Comparison of ENCODE assay signal across 10 cellular contexts in genomic region chr2:54556659-54557121, GRCh38.
DNase-seq lines count a peak whose midpoint lies in the region; ATAC-seq, FAIRE-seq and TF ChIP-seq lines count a peak whose summit lies in the region.
"Had no signal": no experiment of that assay in that cellular context is flagged by ENCODE, and none has a peak within 500 bp of the region (broad histone marks: within the 10 kb centered on the region; RNA-seq: fewer than 3 reads in every experiment).

No MANE protein-coding gene starts in this region.

- no peaks in the 10 kb centered on the region for H3K27me3 Mint-ChIP-seq in neural crest cell (ENCODE audit: low read depth)

- no peak for ATAC-seq in GM19035 (IDR thresholded peaks at IDR 0.05; ENCODE audit: unreplicated experiment)

- no peaks in the 10 kb centered on the region for H3K9me3 Mint-ChIP-seq in neural crest cell

- CTCF ChIA-PET in endothelial cell of umbilical vein (lab: Charles Lee): interaction anchor here (1.6 to 4.2 kb wide), 2 partner anchors 58 to 83 kb away, joined by 4 to 23 read pairs; no protein-coding TSS in a partner anchor

- dilution Hi-C loops in endothelial cell of umbilical vein (cut with MboI; ENCODE audit: extremely low pct_ligation_motif_present, low sequenced_read_pairs): no loop called here

- H3K27me3 ChIP-seq in BLaER1 treated with 17β-estradiol and CSF1 and Interleukin-3, amounts not matched to agents 10 nM and 100 nM: no peaks in the 10 kb centered on the region
- H3K27me3 ChIP-seq in endothelial cell of umbilical vein (ENCODE audit: control insufficient read depth in 2 of 2, insufficient read depth in 2 of 2, low read length in 2 of 2): no peaks in the 10 kb centered on the region

- intact Hi-C loops in endothelial cell of umbilical vein (cut with micrococcal nuclease): loop anchor here (5.0 kb wide), 1 partner anchor 84 kb away; no protein-coding TSS in a partner anchor

- H3K36me3 Mint-ChIP-seq in neural crest cell (ENCODE audit: low read depth): no peaks in the 10 kb centered on the region

- no peaks in the 10 kb centered on the region for H3K9me3 ChIP-seq in BLaER1 treated with 17β-estradiol and CSF1 and Interleukin-3, amounts not matched to agents 10 nM and 100 nM (replicated peaks in 1 of 11)
- no peaks in the 10 kb centered on the region for H3K9me3 ChIP-seq in endothelial cell of umbilical vein (replicated peaks; ENCODE audit: control insufficient read depth, insufficient read depth, low read length)

- DNase-seq in NCI-H226: peak; percentile 87
- DNase-seq in endothelial cell of umbilical vein (ENCODE audit: low read depth, low spot score): no peak
- no peak for DNase-seq in neural crest cell (ENCODE audit: low read depth, low spot score)
- no peak for DNase-seq in RKO (ENCODE audit: low spot score)
- DNase-seq in dermis blood vessel endothelial cell: no peak
- no peak for DNase-seq in T-helper 9 cell

- peaks cover 30 to 49% (median 43%) of the 10 kb centered on the region in 10 experiments for H3K4me1 ChIP-seq in BLaER1 treated with 17β-estradiol and CSF1 and Interleukin-3, amounts not matched to agents 10 nM and 100 nM
- peaks cover 36% of the 10 kb centered on the region for H3K4me1 ChIP-seq in endothelial cell of umbilical vein (ENCODE audit: control insufficient read depth, extremely low read depth, insufficient read depth, low read length)

- peaks cover 0 to 26% (median 0%) of the 10 kb centered on the region in 11 experiments; a peak in 3 of 22 replicates for H4K20me1 ChIP-seq in BLaER1 treated with 17β-estradiol and CSF1 and Interleukin-3, amounts not matched to agents 10 nM and 100 nM
- H4K20me1 ChIP-seq in endothelial cell of umbilical vein (replicated peaks; ENCODE audit: control insufficient read depth, extremely low read depth, insufficient read depth, low read length): no peaks in the 10 kb centered on the region

- BruUV-seq in endothelial cell of umbilical vein (replicated peaks; lab: Mats Ljungman, UMichigan): no TSS peak

- peak overlapping the region in 6 of 10 experiments; percentile 80 to 99 (median 94); a peak in 11 of 20 replicates for H3K4me3 ChIP-seq in BLaER1 treated with 17β-estradiol and CSF1 and Interleukin-3, amounts not matched to agents 10 nM and 100 nM
- no peak overlapping the region for H3K4me3 ChIP-seq in endothelial cell of umbilical vein (replicated peaks in 1 of 3; ENCODE audit: insufficient read depth in 1 of 3, low read depth in 1 of 3, low read length in 3 of 3)

- H3K4me2 ChIP-seq in BLaER1 treated with 17β-estradiol and CSF1 and Interleukin-3, amounts not matched to agents 10 nM and 100 nM: peak overlapping the region; percentile 87 to 99 (median 93)
- H3K4me2 ChIP-seq in endothelial cell of umbilical vein (ENCODE audit: insufficient read depth, low read length): peak overlapping the region; percentile 98

- peak overlapping the region; percentile 94 for H3K4me3 Mint-ChIP-seq in neural crest cell

- FAIRE-seq in endothelial cell of umbilical vein (lab: Jason Lieb, UNC): no peak
- FAIRE-seq: frontal cortex, GM12891 had no signal

- peak overlapping the region in 8 of 11 experiments; percentile 94 to 99 (median 96); a peak in 14 of 22 replicates for H3K27ac ChIP-seq in BLaER1 treated with 17β-estradiol and CSF1 and Interleukin-3, amounts not matched to agents 10 nM and 100 nM
- H3K27ac ChIP-seq in endothelial cell of umbilical vein (ENCODE audit: insufficient read depth, low read depth, low read length): no peak overlapping the region

- POLR2A ChIA-PET in endothelial cell of umbilical vein (lab: Charles Lee): interaction anchor here (5.4 kb wide), 1 partner anchor 16 kb away, joined by 52 read pairs; no protein-coding TSS in a partner anchor

- peak overlapping the region; percentile 90 for H3K27ac Mint-ChIP-seq in neural crest cell (ENCODE audit: unreplicated experiment)

- TF ChIP-seq POLR2A in endothelial cell of umbilical vein (IDR thresholded peaks at IDR 0.05; ENCODE audit: low read depth, low read length): no peak

- peaks cover 33% of the 10 kb centered on the region for H3K79me2 ChIP-seq in endothelial cell of umbilical vein (ENCODE audit: control insufficient read depth, insufficient read depth, low read length)

- H3K4me1 Mint-ChIP-seq in neural crest cell: peaks cover 45% of the 10 kb centered on the region

- no peak overlapping the region for H2AFZ ChIP-seq in endothelial cell of umbilical vein (ENCODE audit: low read depth, low read length)

- H3K9ac ChIP-seq in BLaER1 treated with 17β-estradiol and CSF1 and Interleukin-3, amounts not matched to agents 10 nM and 100 nM: peak overlapping the region in 8 of 11 experiments; percentile 93 to 99 (median 95); a peak in 14 of 22 replicates
- H3K9ac ChIP-seq in endothelial cell of umbilical vein (replicated peaks; ENCODE audit: extremely low read depth, insufficient read depth, low read length): no peak overlapping the region

- TF ChIP-seq CTCF in endothelial cell of umbilical vein (IDR thresholded peaks at IDR 0.05; ENCODE audit: extremely low read depth in 1 of 2, insufficient read depth in 1 of 2, low read depth in 1 of 2, low read length in 2 of 2): no peak
- no peak for TF ChIP-seq CTCF in neural crest cell (conservative IDR thresholded peaks at IDR 0.05)

- no peaks in the 10 kb centered on the region for H3K9me1 ChIP-seq in endothelial cell of umbilical vein (replicated peaks; ENCODE audit: control insufficient read depth, extremely low read depth, insufficient read depth, low read length)

- H3K36me3 ChIP-seq in BLaER1 treated with 17β-estradiol and CSF1 and Interleukin-3, amounts not matched to agents 10 nM and 100 nM: no peaks in the 10 kb centered on the region; a peak in 2 of 22 replicates
- H3K36me3 ChIP-seq in endothelial cell of umbilical vein (ENCODE audit: control insufficient read depth in 2 of 2, extremely low read depth in 1 of 2, insufficient read depth in 2 of 2, low read length in 2 of 2): no peaks in the 10 kb centered on the region

TF ChIP-seq in endothelial cell of umbilical vein, 7 proteins besides CTCF, POLR2A, EP300 and RAD21:
- TF ChIP-seq POLR2AphosphoS5 (IDR thresholded peaks at IDR 0.05; ENCODE audit: insufficient read depth, low read depth, low read length) (no peak), MAX (IDR thresholded peaks at IDR 0.05; ENCODE audit: insufficient read depth, insufficient read length) (no peak), GATA2 (IDR thresholded peaks at IDR 0.05; ENCODE audit: insufficient read depth, insufficient read length, low read depth, low read length) (no peak), FOS (IDR thresholded peaks at IDR 0.05; ENCODE audit: borderline replicate concordance, insufficient read depth, low read length) (no peak), JUN (IDR thresholded peaks at IDR 0.05; ENCODE audit: borderline replicate concordance, insufficient read depth, insufficient read length, low read depth) (no peak), EZH2 (IDR thresholded peaks at IDR 0.05; ENCODE audit: borderline replicate concordance, low read depth, low read length, severe bottlenecking) (no peak), MYC (IDR thresholded peaks at IDR 0.05; ENCODE audit: low read depth, low read length) (no peak)

Comparison
In these comparisons a context has a peak if more than half of its experiments do, and no peak if none do; other contexts are left out.
1. H3K4me3 ChIP-seq: peak in BLaER1 treated with 17β-estradiol and CSF1 and Interleukin-3, amounts not matched to agents 10 nM and 100 nM (6 of 10); none in endothelial cell of umbilical vein (0 of 3).